In genomic region chr5:61018102-61018501, GRCh38 we compare ENCODE assay signal across 17 cellular contexts.
DNase-seq lines count a peak whose midpoint lies in the region; ATAC-seq, FAIRE-seq and TF ChIP-seq lines count a peak whose summit lies in the region.
"Had no signal": no experiment of that assay in that cellular context is flagged by ENCODE, and none has a peak within 500 bp of the region (broad histone marks: within the 10 kb centered on the region; RNA-seq: fewer than 3 reads in every experiment).

No MANE protein-coding gene starts in this region.

- H3K9ac ChIP-seq in astrocyte (ENCODE audit: low read length), result no peak overlapping the region

- no peaks in the 10 kb centered on the region for H3K9me3 Mint-ChIP-seq in astrocyte (ENCODE audit: unreplicated experiment)
- H3K9me3 Mint-ChIP-seq in T-helper 2 cell treated with Interferon-gamma antibody and Interleukin-4, amounts not matched to agents 5 μg/mL and 100 μg/mL, for 36 hours, result no peaks in the 10 kb centered on the region
- H3K9me3 Mint-ChIP-seq: CD14-positive monocyte, HFFc6 had no signal

- H3K27ac ChIP-seq in astrocyte (ENCODE audit: low read depth, low read length), result no peak overlapping the region
- H3K27ac ChIP-seq in adrenal gland, result no peak overlapping the region
- H3K27ac ChIP-seq: A549 had no signal

- no peaks in the 10 kb centered on the region for H3K36me3 ChIP-seq in astrocyte (ENCODE audit: insufficient read depth, low read length)
- no peaks in the 10 kb centered on the region for H3K36me3 ChIP-seq in adrenal gland (replicated peaks in 1 of 2)

- H4K20me1 ChIP-seq in astrocyte (ENCODE audit: insufficient read depth, low read length), result peaks cover 4% of the 10 kb centered on the region

- H3K79me2 ChIP-seq in astrocyte (ENCODE audit: insufficient read depth, low read length), result peaks cover 7% of the 10 kb centered on the region

- H3K4me3 ChIP-seq in astrocyte (ENCODE audit: insufficient read depth, low read depth, low read length) (no peak overlapping the region), fibroblast of mammary gland (ENCODE audit: control insufficient read depth, low read depth, low read length) (no peak overlapping the region), adrenal gland (no peak overlapping the region)
- H3K4me3 ChIP-seq: A549, GM12878, K562 had no signal

- ATAC-seq in GM21423 (IDR thresholded peaks at IDR 0.05; ENCODE audit: unreplicated experiment), result no peak
- ATAC-seq: A549; CD8-positive, alpha-beta T cell; GM12878; K562 had no signal

- no peak overlapping the region for H3K27ac Mint-ChIP-seq in astrocyte (ENCODE audit: unreplicated experiment)
- no peak overlapping the region for H3K27ac Mint-ChIP-seq in T-helper 2 cell treated with Interferon-gamma antibody and Interleukin-4, amounts not matched to agents 5 μg/mL and 100 μg/mL, for 36 hours
- H3K27ac Mint-ChIP-seq: CD14-positive monocyte; CD8-positive, alpha-beta T cell; H9; HFFc6 had no signal

- H3K4me1 ChIP-seq in astrocyte (ENCODE audit: insufficient read depth, low read length) (peaks cover 3% of the 10 kb centered on the region), adrenal gland (replicated peaks in 1 of 2) (peaks cover 2 to 10% of the 10 kb centered on the region in 2 donors)
- H3K4me1 ChIP-seq: Caco-2 had no signal

- TF ChIP-seq CTCF in astrocyte (IDR thresholded peaks at IDR 0.05; ENCODE audit: insufficient read depth, low read depth, low read length) (no peak), fibroblast of mammary gland (conservative IDR thresholded peaks at IDR 0.05; ENCODE audit: control insufficient read depth, insufficient read depth, low read depth, low read length) (no peak), adrenal gland (IDR thresholded peaks at IDR 0.05) (no peak)

- H3K4me1 Mint-ChIP-seq in astrocyte (ENCODE audit: low read depth, unreplicated experiment), result peaks cover 7% of the 10 kb centered on the region
- no peaks in the 10 kb centered on the region for H3K4me1 Mint-ChIP-seq in T-helper 2 cell treated with Interferon-gamma antibody and Interleukin-4, amounts not matched to agents 5 μg/mL and 100 μg/mL, for 36 hours (ENCODE audit: low read depth)

- H3K27me3 Mint-ChIP-seq in astrocyte (ENCODE audit: low read depth, unreplicated experiment), result no peaks in the 10 kb centered on the region
- H3K27me3 Mint-ChIP-seq in T-helper 2 cell treated with Interferon-gamma antibody and Interleukin-4, amounts not matched to agents 5 μg/mL and 100 μg/mL, for 36 hours (ENCODE audit: low read depth), result no peaks in the 10 kb centered on the region

- no peak overlapping the region for H3K4me2 ChIP-seq in astrocyte (ENCODE audit: low read length)
- H3K4me2 ChIP-seq: A549 had no signal

- no peak overlapping the region for H3K4me3 Mint-ChIP-seq in astrocyte (ENCODE audit: unreplicated experiment)
- H3K4me3 Mint-ChIP-seq in T-helper 2 cell treated with Interferon-gamma antibody and Interleukin-4, amounts not matched to agents 5 μg/mL and 100 μg/mL, for 36 hours, result no peak overlapping the region
- H3K4me3 Mint-ChIP-seq: CD14-positive monocyte; CD8-positive, alpha-beta T cell; H9; HFFc6 had no signal

- peaks cover 4% of the 10 kb centered on the region for H3K36me3 Mint-ChIP-seq in astrocyte (ENCODE audit: low read depth, unreplicated experiment)
- H3K36me3 Mint-ChIP-seq in T-helper 2 cell treated with Interferon-gamma antibody and Interleukin-4, amounts not matched to agents 5 μg/mL and 100 μg/mL, for 36 hours (ENCODE audit: low read depth), result no peaks in the 10 kb centered on the region
- H3K36me3 Mint-ChIP-seq: CD14-positive monocyte had no signal

- TF ChIP-seq POLR2A in adrenal gland (IDR thresholded peaks at IDR 0.05), result no peak

- FAIRE-seq in astrocyte (lab: Jason Lieb, UNC), result no peak
- FAIRE-seq: A549, GM12878, GM18507, K562 had no signal

- H3K9me3 ChIP-seq in astrocyte (ENCODE audit: insufficient read depth, low read depth, low read length) (no peaks in the 10 kb centered on the region), adrenal gland (replicated peaks in 1 of 3) (no peaks in the 10 kb centered on the region)
- H3K9me3 ChIP-seq: A549, Caco-2 had no signal

- H3K27me3 ChIP-seq in astrocyte (ENCODE audit: insufficient read depth, low read length) (no peaks in the 10 kb centered on the region), adrenal gland (no peaks in the 10 kb centered on the region)

- DNase-seq in HCEC 1CT, result peak; percentile 22
- DNase-seq in astrocyte (ENCODE audit: low read depth), result peak; percentile 10
- DNase-seq in fibroblast of mammary gland (ENCODE audit: low read depth), result peak; percentile 21
- DNase-seq in adrenal gland, result no peak
- DNase-seq in T-helper 2 cell treated with Interferon-gamma antibody and Interleukin-4, amounts not matched to agents 5 μg/mL and 100 μg/mL, for 36 hours (ENCODE audit: low spot score), result no peak
- DNase-seq: Caco-2; CD8-positive, alpha-beta T cell; DMS53; GOT3; H9; HFFc6 had no signal

- intact Hi-C loops in adrenal gland (cut with DNase I), result no loop called here

- H2AFZ ChIP-seq in astrocyte (ENCODE audit: low read depth, low read length), result no peak overlapping the region

- 87 to 96% (median 94%) methylated on average over 2 of the region's 2 CpGs for WGBS in adrenal gland, 4 donors

Comparison
In these comparisons a context has a peak if more than half of its experiments do, and no peak if none do; other contexts are left out.
1. DNase-seq: peak in HCEC 1CT (single experiment), astrocyte (single experiment) and fibroblast of mammary gland (single experiment); none in adrenal gland (0 of 7) and T-helper 2 cell treated with Interferon-gamma antibody and Interleukin-4, amounts not matched to agents 5 μg/mL and 100 μg/mL, for 36 hours (single experiment).